Comparison of ENCODE assay signal across 8 cellular contexts in the genomic region with DNA sequence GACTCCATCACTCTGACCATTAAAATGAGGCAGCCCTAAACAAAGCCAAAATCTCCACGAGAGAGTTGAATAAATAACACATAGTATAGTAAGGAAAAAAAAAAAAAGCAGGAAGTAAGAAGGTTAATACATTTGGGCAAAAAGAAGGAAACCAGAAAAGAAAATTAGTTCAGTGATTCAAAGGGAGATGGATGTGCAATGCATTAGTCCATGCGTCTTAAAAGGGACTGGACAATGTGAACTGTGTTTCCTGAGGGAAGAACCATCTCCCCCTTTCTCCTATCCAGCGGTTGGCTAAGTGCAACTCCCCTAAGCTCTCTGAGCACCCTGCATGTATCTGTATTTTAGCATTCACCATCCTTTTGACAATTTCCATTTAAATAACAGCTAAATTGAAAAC. TPM values are rescaled to one million over a fixed set of nuclear protein-coding genes. Genes with fewer than 3 reads are reported as not detected.
DNase-seq lines count a peak whose midpoint lies in the region; ATAC-seq and TF ChIP-seq lines count a peak whose summit lies in the region.

No MANE protein-coding gene starts in this region.

- H3K36me3 ChIP-seq in iPS-20b (ENCODE audit: insufficient read depth, low read depth, low read length): peaks cover 20% of the 10 kb centered on the region
- peaks cover 28% of the 10 kb centered on the region for H3K36me3 ChIP-seq in suprapubic skin

- H3K27ac ChIP-seq in iPS-20b (ENCODE audit: low read length): no peak overlapping the region
- no peak overlapping the region for H3K27ac ChIP-seq in suprapubic skin

- POLR2A ChIA-PET in activated CD4-positive, alpha-beta memory T cell treated with anti-CD3 and anti-CD28 coated beads, Interleukin-2, amount 10 ng/mL, durations not matched to agents 7 days and 5 days (lab: Charles Lee): interaction anchor here (0.7 to 4.4 kb wide), 4 partner anchors 15 to 68 kb away, joined by 3 to 55 read pairs (median 6); a partner anchor contains a TSS

- CTCF ChIA-PET in activated CD4-positive, alpha-beta memory T cell treated with anti-CD3 and anti-CD28 coated beads, Interleukin-2, amount 10 ng/mL, durations not matched to agents 7 days and 5 days (lab: Charles Lee): interaction anchor here (2.2 kb wide), 1 partner anchor 65 kb away, joined by 5 read pairs; a partner anchor contains a TSS

- 31% methylated on average over 3 of the region's 3 CpGs for WGBS in suprapubic skin

- no peak for TF ChIP-seq CTCF in suprapubic skin (IDR thresholded peaks at IDR 0.05)

- TF ChIP-seq EP300 in suprapubic skin (IDR thresholded peaks at IDR 0.05): no peak

- no peaks in the 10 kb centered on the region for H3K27me3 Mint-ChIP-seq in T-helper 1 cell treated with Interleukin-12 subunit alpha and Interleukin-12 subunit beta and Interleukin-4 antibody, amounts not matched to agents 30 μg/mL and 1 μg/mL, for 36 hours (ENCODE audit: low read depth)
- H3K27me3 Mint-ChIP-seq in activated CD4-positive, alpha-beta memory T cell treated with anti-CD3 and anti-CD28 coated beads, Interleukin-2, amount 10 ng/mL, durations not matched to agents 7 days and 5 days: no peaks in the 10 kb centered on the region

- H3K27me3 ChIP-seq in iPS-20b (ENCODE audit: insufficient read depth, low read length) (no peaks in the 10 kb centered on the region), suprapubic skin (no peaks in the 10 kb centered on the region)

- H3K4me3 ChIP-seq in iPS-20b (ENCODE audit: low read length) (peak overlapping the region; percentile 86), suprapubic skin (peak overlapping the region; percentile 92)

- DNase-seq in T-helper 1 cell: no peak
- no peak for DNase-seq in activated CD4-positive, alpha-beta memory T cell treated with anti-CD3 and anti-CD28 coated beads, Interleukin-2, amount 10 ng/mL, durations not matched to agents 7 days and 5 days
- DNase-seq in suprapubic skin (ENCODE audit: low spot score in 2 of 2): no peak
- no peak for DNase-seq in NCI-H748 (lab: John Stamatoyannopoulos, UW; ENCODE audit: unreplicated experiment)
- no peak for DNase-seq in activated CD8-positive, alpha-beta memory T cell treated with anti-CD3 and anti-CD28 coated beads, Interleukin-2, amount 50 U/mL, for 4 hours

- peaks cover 19% of the 10 kb centered on the region for H3K36me3 Mint-ChIP-seq in T-helper 1 cell treated with Interleukin-12 subunit alpha and Interleukin-12 subunit beta and Interleukin-4 antibody, amounts not matched to agents 30 μg/mL and 1 μg/mL, for 36 hours (ENCODE audit: low read depth)
- H3K36me3 Mint-ChIP-seq in activated CD4-positive, alpha-beta memory T cell treated with anti-CD3 and anti-CD28 coated beads, Interleukin-2, amount 10 ng/mL, durations not matched to agents 7 days and 5 days (ENCODE audit: low read depth): peaks cover 14% of the 10 kb centered on the region

- TF ChIP-seq POLR2A in suprapubic skin (IDR thresholded peaks at IDR 0.05): no peak

- H3K4me3 Mint-ChIP-seq in T-helper 1 cell treated with Interleukin-12 subunit alpha and Interleukin-12 subunit beta and Interleukin-4 antibody, amounts not matched to agents 30 μg/mL and 1 μg/mL, for 36 hours: peak overlapping the region; percentile 99
- peak overlapping the region; percentile 91 for H3K4me3 Mint-ChIP-seq in activated CD4-positive, alpha-beta memory T cell treated with anti-CD3 and anti-CD28 coated beads, Interleukin-2, amount 10 ng/mL, durations not matched to agents 7 days and 5 days

- H3K4me1 ChIP-seq in iPS-20b (ENCODE audit: insufficient read depth, low read length) (peaks cover 16% of the 10 kb centered on the region; the same call in 1 of the 2 replicates), suprapubic skin (peaks cover 41% of the 10 kb centered on the region)

- peak overlapping the region; percentile 95; the same call in 1 of the 2 replicates for H3K9ac ChIP-seq in iPS-20b (ENCODE audit: low read depth, low read length)

- no peaks in the 10 kb centered on the region for H3K9me3 Mint-ChIP-seq in T-helper 1 cell treated with Interleukin-12 subunit alpha and Interleukin-12 subunit beta and Interleukin-4 antibody, amounts not matched to agents 30 μg/mL and 1 μg/mL, for 36 hours
- H3K9me3 Mint-ChIP-seq in activated CD4-positive, alpha-beta memory T cell treated with anti-CD3 and anti-CD28 coated beads, Interleukin-2, amount 10 ng/mL, durations not matched to agents 7 days and 5 days: no peaks in the 10 kb centered on the region

- peaks cover 31% of the 10 kb centered on the region for H3K4me1 Mint-ChIP-seq in T-helper 1 cell treated with Interleukin-12 subunit alpha and Interleukin-12 subunit beta and Interleukin-4 antibody, amounts not matched to agents 30 μg/mL and 1 μg/mL, for 36 hours (ENCODE audit: low read depth)
- H3K4me1 Mint-ChIP-seq in activated CD4-positive, alpha-beta memory T cell treated with anti-CD3 and anti-CD28 coated beads, Interleukin-2, amount 10 ng/mL, durations not matched to agents 7 days and 5 days: peaks cover 44% of the 10 kb centered on the region

- H3K27ac Mint-ChIP-seq in T-helper 1 cell treated with Interleukin-12 subunit alpha and Interleukin-12 subunit beta and Interleukin-4 antibody, amounts not matched to agents 30 μg/mL and 1 μg/mL, for 36 hours: peak overlapping the region; percentile 99
- peak overlapping the region; percentile 12 for H3K27ac Mint-ChIP-seq in activated CD4-positive, alpha-beta memory T cell treated with anti-CD3 and anti-CD28 coated beads, Interleukin-2, amount 10 ng/mL, durations not matched to agents 7 days and 5 days

- ATAC-seq in GM18907 (IDR thresholded peaks at IDR 0.05; ENCODE audit: unreplicated experiment): no peak

- H3K9me3 ChIP-seq in iPS-20b (ENCODE audit: insufficient read depth, low read depth, low read length): no peaks in the 10 kb centered on the region
- no peaks in the 10 kb centered on the region for H3K9me3 ChIP-seq in suprapubic skin

RNA-seq across cellular contexts. Expression of a gene that starts 1.4 kb away (rescaled TPM):
- total RNA-seq in activated CD4-positive, alpha-beta memory T cell treated with anti-CD3 and anti-CD28 coated beads, Interleukin-2, amount 10 ng/mL, durations not matched to agents 7 days and 5 days: 10 to 100 TPM; 23.9 to 27.1 TPM
- 10 to 100 TPM; 18.8 to 57.9 (median 20.9) TPM for total RNA-seq in suprapubic skin

RNA-seq across cellular contexts. Expression of a gene that starts 1.5 kb away (rescaled TPM):
- total RNA-seq in activated CD4-positive, alpha-beta memory T cell treated with anti-CD3 and anti-CD28 coated beads, Interleukin-2, amount 10 ng/mL, durations not matched to agents 7 days and 5 days: 10 to 100 TPM; 15.1 to 15.4 TPM
- total RNA-seq in suprapubic skin: 10 to 100 TPM; 31.4 to 67.8 (median 47.8) TPM
